Comparison of ENCODE assay signal across 26 cellular contexts in genomic region chr10:128280271-128280670, GRCh38.
DNase-seq lines count a peak whose midpoint lies in the region; ATAC-seq, FAIRE-seq and TF ChIP-seq lines count a peak whose summit lies in the region.
"Had no signal": no experiment of that assay in that cellular context is flagged by ENCODE, and none has a peak within 500 bp of the region (broad histone marks: within the 10 kb centered on the region; RNA-seq: fewer than 3 reads in every experiment).

No MANE protein-coding gene starts in this region.

- POLR2A ChIA-PET in A673 (lab: Charles Lee; ENCODE audit: low non-redundant PET) (no interaction called here), HEK293T (lab: Yijun Ruan, JAX) (no interaction called here), GM12878 (lab: Charles Lee) (no interaction called here), MCF 10A (lab: Yijun Ruan, JAX) (no interaction called here)

- H3K36me3 ChIP-seq in A673 (ENCODE audit: insufficient read depth, low read length, poor library complexity, severe bottlenecking) (no peaks in the 10 kb centered on the region), GM12878 (ENCODE audit: control insufficient read depth in 2 of 2, insufficient read depth in 2 of 2, low read length in 1 of 2) (no peaks in the 10 kb centered on the region)
- H3K36me3 ChIP-seq: SJSA1 had no signal

- SMC1A ChIA-PET in GM12878 (lab: Charles Lee; ENCODE audit: uncharacterized antibody, unreplicated experiment) = no interaction called here

- RAD21 ChIA-PET in GM12878 (lab: Charles Lee; ENCODE audit: unreplicated experiment) = no interaction called here

- no peaks in the 10 kb centered on the region for H3K9me3 ChIP-seq in A673 (ENCODE audit: low read depth, low read length, poor library complexity, severe bottlenecking)
- H3K9me3 ChIP-seq in GM12878 (replicated peaks; ENCODE audit: control insufficient read depth, insufficient read depth, low read length) = no peaks in the 10 kb centered on the region
- H3K9me3 ChIP-seq: BLaER1, SJSA1 had no signal

- H3K4me1 ChIP-seq in A673 (ENCODE audit: insufficient read depth, low read length, poor library complexity, severe bottlenecking) = peaks cover 25% of the 10 kb centered on the region
- H3K4me1 ChIP-seq in GM12878 (ENCODE audit: control insufficient read depth, insufficient read depth, low read length) = no peaks in the 10 kb centered on the region
- H3K4me1 ChIP-seq: SJSA1 had no signal

- H3K9me3 Mint-ChIP-seq in MCF 10A (ENCODE audit: unreplicated experiment) = no peaks in the 10 kb centered on the region
- H3K9me3 Mint-ChIP-seq: T-cell had no signal

- 0% methylated on average over 2 of the region's 2 CpGs for WGBS in GM12878 (ENCODE audit: insufficient coverage, insufficient replicate concordance, low lambda C conversion rate, missing lambda C conversion rate)

- no peak for TF ChIP-seq RAD21 in GM12878 (IDR thresholded peaks at IDR 0.05; ENCODE audit: insufficient read depth, low read depth, low read length)

- CTCF ChIA-PET in A673 (lab: Charles Lee) = no interaction called here
- CTCF ChIA-PET in HEK293T (lab: Yijun Ruan, JAX) = interaction anchor here (2.0 kb wide), 1 partner anchor 12 kb away, joined by 4 read pairs; no protein-coding TSS in a partner anchor
- CTCF ChIA-PET in GM12878 (lab: Yijun Ruan, JAX) = interaction anchor here (1.2 kb wide), 1 partner anchor 16 kb away, joined by 4 read pairs; no protein-coding TSS in a partner anchor
- CTCF ChIA-PET in MCF 10A (lab: Yijun Ruan, JAX) = interaction anchor here (0.8 to 1.3 kb wide), 2 partner anchors 12 to 380 kb away, joined by 3 to 7 read pairs; no protein-coding TSS in a partner anchor

- no peak overlapping the region for H2AFZ ChIP-seq in GM12878 (ENCODE audit: control insufficient read depth, low read depth, low read length)
- H2AFZ ChIP-seq: PC-9 had no signal

- no peak overlapping the region for H3K9ac ChIP-seq in GM12878 (ENCODE audit: control insufficient read depth, insufficient read depth, low read length)
- H3K9ac ChIP-seq: BLaER1 had no signal

- peak; percentile 80 for ATAC-seq in GM18868 (IDR thresholded peaks at IDR 0.05; ENCODE audit: unreplicated experiment)
- ATAC-seq in GM12878 = peak; percentile 69
- ATAC-seq: HepG2, Right ventricle myocardium inferior, T-cell had no signal

- no peak overlapping the region for H3K4me3 Mint-ChIP-seq in MCF 10A (ENCODE audit: unreplicated experiment)
- H3K4me3 Mint-ChIP-seq: CD4-positive, CD25-positive, alpha-beta regulatory T cell; T-cell had no signal

- TF ChIP-seq EP300 in GM12878 (IDR thresholded peaks at IDR 0.05; ENCODE audit: borderline replicate concordance in 1 of 2, control insufficient read depth in 1 of 2, low read depth in 2 of 2, low read length in 2 of 2) = no peak

- no peaks in the 10 kb centered on the region for H3K4me1 Mint-ChIP-seq in MCF 10A (ENCODE audit: insufficient read depth, unreplicated experiment)

- no peak for TF ChIP-seq POLR2A in GM12878 (IDR thresholded peaks at IDR 0.05; ENCODE audit: low read depth, low read length)

- no peak overlapping the region for H3K4me2 ChIP-seq in GM12878 (ENCODE audit: control insufficient read depth, insufficient read depth)
- H3K4me2 ChIP-seq: BLaER1, PC-9 had no signal

- BruUV-seq in A673 (replicated peaks; lab: Mats Ljungman, UMichigan) (no TSS peak), GM12878 (replicated peaks; lab: Mats Ljungman, UMichigan) (no TSS peak), MCF 10A (replicated peaks; lab: Mats Ljungman, UMichigan) (no TSS peak)

- no peak overlapping the region for H3K4me3 ChIP-seq in A673 (ENCODE audit: low read depth, low read length, poor library complexity, severe bottlenecking)
- H3K4me3 ChIP-seq in GM12878 = no peak overlapping the region
- H3K4me3 ChIP-seq: BLaER1, PC-9, SJSA1 had no signal

- H3K27ac ChIP-seq in A673 (ENCODE audit: low read depth, low read length, poor library complexity, severe bottlenecking) (no peak overlapping the region), GM12878 (ENCODE audit: control insufficient read depth, insufficient read depth) (no peak overlapping the region)
- H3K27ac ChIP-seq: BLaER1, PC-9, SJSA1 had no signal

- intact Hi-C loops in A673 (cut with micrococcal nuclease; ENCODE audit: unreplicated experiment) (no loop called here), GM12878 (cut with micrococcal nuclease; ENCODE audit: unreplicated experiment) (no loop called here), MCF 10A (cut with micrococcal nuclease) (no loop called here)

- no peaks in the 10 kb centered on the region for H3K79me2 ChIP-seq in GM12878 (ENCODE audit: control insufficient read depth, insufficient read depth, low read length)

- TF ChIP-seq CTCF in A673 (conservative IDR thresholded peaks at IDR 0.05; ENCODE audit: low read depth, low read length) (no peak), GM12878 (IDR thresholded peaks at IDR 0.05 in 2 of 3, conservative IDR thresholded peaks at IDR 0.05 in 1 of 3; ENCODE audit: control insufficient read depth in 2 of 3, extremely low read depth in 1 of 3, insufficient read depth in 1 of 3, low read depth in 3 of 3, low read length in 3 of 3) (no peak), MCF 10A (IDR thresholded peaks at IDR 0.05; ENCODE audit: unreplicated experiment) (no peak)

- DNase-seq in A673 (ENCODE audit: low spot score) (peak; percentile 19), HEK293T (ENCODE audit: extremely low spot score) (no peak), GM12878 (ENCODE audit: low read depth, low spot score) (no peak), hypothalamus (lab: John Stamatoyannopoulos, UW) (no peak), MCF 10A (ENCODE audit: unreplicated experiment) (no peak), DMS153 treated with DMSO at 0.1 percent for 48 hours (lab: John Stamatoyannopoulos, UW; ENCODE audit: unreplicated experiment) (no peak), T-helper 2 cell (no peak)
- DNase-seq: 8988T; CD4-positive, CD25-positive, alpha-beta regulatory T cell; DMS153; GOT3; MM.1S; NCI-H2029; NCI-H446; NCI-H524 treated with DMSO at 0.1 percent for 48 hours; NCI-H774; NK-92 treated with Interleukin-12 subunit alpha and Interleukin-12 subunit beta, amount 100 ng/mL, for 24 hours; PC-9; T-cell had no signal

- no peaks in the 10 kb centered on the region for H4K20me1 ChIP-seq in GM12878 (ENCODE audit: control insufficient read depth, insufficient read depth)

- H3K27me3 Mint-ChIP-seq in MCF 10A (ENCODE audit: insufficient read depth, unreplicated experiment) = peaks cover 8% of the 10 kb centered on the region

- no peak overlapping the region for H3K27ac Mint-ChIP-seq in MCF 10A (ENCODE audit: low read depth, unreplicated experiment)
- H3K27ac Mint-ChIP-seq: CD4-positive, CD25-positive, alpha-beta regulatory T cell; T-cell had no signal

- in situ Hi-C loops in GM12878 (cut with MboI) = no loop called here

- H3K36me3 Mint-ChIP-seq in MCF 10A (ENCODE audit: insufficient read depth, unreplicated experiment) = no peaks in the 10 kb centered on the region
- H3K36me3 Mint-ChIP-seq: CD4-positive, CD25-positive, alpha-beta regulatory T cell; T-cell had no signal

- peaks cover 14% of the 10 kb centered on the region for H3K27me3 ChIP-seq in A673 (replicated peaks; ENCODE audit: insufficient read depth, low read depth, low read length, poor library complexity)
- H3K27me3 ChIP-seq in GM12878 (replicated peaks in 1 of 2; ENCODE audit: control insufficient read depth in 2 of 2, insufficient read depth in 2 of 2, low read length in 1 of 2) = no peaks in the 10 kb centered on the region; a peak in 1 of 4 replicates
- H3K27me3 ChIP-seq: SJSA1 had no signal

- no peak for FAIRE-seq in GM12878 (lab: Jason Lieb, UNC)
- FAIRE-seq: G401.6, GM12892, HepG2 had no signal

TF ChIP-seq in HEK293T, 16 proteins besides CTCF, POLR2A, EP300 and RAD21:
- TF ChIP-seq FOXA1 (IDR thresholded peaks at IDR 0.05) = no peak
- peak; percentile 53; the same call in 1 of the 2 replicates for TF ChIP-seq PKNOX1 (IDR thresholded peaks at IDR 0.05)
- no peak for TF ChIP-seq ARNT (IDR thresholded peaks at IDR 0.05)
TF ChIP-seq in HEK293T: peak in this region for 1.

TF ChIP-seq in GM12878, 131 proteins besides CTCF, POLR2A, EP300 and RAD21 (continues in another document):
- TF ChIP-seq PBX3 (IDR thresholded peaks at IDR 0.05; ENCODE audit: insufficient replicate concordance, low read depth, low read length) = peak; percentile 71
- TF ChIP-seq PKNOX1 (IDR thresholded peaks at IDR 0.05) = peak; percentile 83
